Comparison of ENCODE assay signal across 30 cellular contexts in genomic region chr17:47879776-47880452, GRCh38. TPM values are rescaled to one million over a fixed set of nuclear protein-coding genes. Genes with fewer than 3 reads are reported as not detected.
"Had no signal": no experiment of that assay in that cellular context is flagged by ENCODE, and none has a peak within 500 bp of the region (broad histone marks: within the 10 kb centered on the region; RNA-seq: fewer than 3 reads in every experiment).

No MANE protein-coding gene starts in this region.

- ATAC-seq: activated CD8-positive, alpha-beta T cell treated with anti-CD3 and anti-CD28 coated beads, Interleukin-2, amount 10 ng/mL, durations not matched to agents 7 days and 5 days had no signal

- H3K27me3 Mint-ChIP-seq: activated naive CD8-positive, alpha-beta T cell had no signal

- H3K27ac Mint-ChIP-seq: activated CD4-positive, alpha-beta T cell treated with anti-CD3 and anti-CD28 coated beads, Interleukin-2, amount 10 ng/mL, durations not matched to agents 7 days and 5 days; activated CD8-positive, alpha-beta T cell treated with anti-CD3 and anti-CD28 coated beads, Interleukin-2, amount 10 ng/mL, durations not matched to agents 7 days and 5 days; activated naive CD4-positive, alpha-beta T cell treated with anti-CD3 and anti-CD28 coated beads, Interleukin-2, amount 10 ng/mL, durations not matched to agents 7 days and 5 days; activated naive CD8-positive, alpha-beta T cell; activated naive CD8-positive, alpha-beta T cell treated with anti-CD3 and anti-CD28 coated beads, Interleukin-2, amount 50 U/mL, for 24 hours; activated T-cell treated with anti-CD3 and anti-CD28 coated beads, Interleukin-2, amount 50 U/mL, for 24 hours; brain had no signal

- H3K4me3 ChIP-seq: SK-N-MC had no signal

- DNase-seq: activated CD4-positive, alpha-beta T cell treated with anti-CD3 and anti-CD28 coated beads, Interleukin-2, amount 10 ng/mL, durations not matched to agents 7 days and 5 days; activated CD4-positive, alpha-beta T cell treated with anti-CD3 and anti-CD28 coated beads, Interleukin-2, amount 50 U/mL, for 48 hours; activated CD4-positive, CD25-positive, alpha-beta regulatory T cell; activated CD8-positive, alpha-beta T cell treated with anti-CD3 and anti-CD28 coated beads, Interleukin-2, amount 10 ng/mL, durations not matched to agents 7 days and 5 days; activated effector memory CD4-positive, alpha-beta T cell treated with Interleukin-2 at 50 U/mL for 16 hours; activated naive CD4-positive, alpha-beta T cell treated with anti-CD3 and anti-CD28 coated beads, Interleukin-2, amount 10 ng/mL, durations not matched to agents 7 days and 5 days; activated naive CD8-positive, alpha-beta T cell treated with anti-CD3 and anti-CD28 coated beads, Interleukin-2, amount 50 U/mL, for 24 hours; activated T-cell treated with anti-CD3 and anti-CD28 coated beads, Interleukin-2, amount 50 U/mL, for 24 hours; anterior cingulate cortex; caudate nucleus; cerebellar nuclear complex; Karpas-422; KBM-7; NCI-H1105 treated with DMSO at 0.1 percent for 48 hours; NCI-H1436; NCI-H187 treated with DMSO at 0.1 percent for 48 hours; NCI-H2081; NCI-H2171 treated with DMSO at 0.1 percent for 48 hours; NCI-H2227 treated with DMSO at 0.1 percent for 48 hours; NCI-H446; NCI-H510A treated with DMSO at 0.1 percent for 48 hours; NCI-H526 treated with DMSO at 0.1 percent for 48 hours; Right ventricle myocardium superior; T1000; WERI-Rb-1 had no signal

- H3K9me3 Mint-ChIP-seq: activated CD4-positive, alpha-beta T cell treated with anti-CD3 and anti-CD28 coated beads, Interleukin-2, amount 10 ng/mL, durations not matched to agents 7 days and 5 days; activated naive CD4-positive, alpha-beta T cell treated with anti-CD3 and anti-CD28 coated beads, Interleukin-2, amount 10 ng/mL, durations not matched to agents 7 days and 5 days; activated naive CD8-positive, alpha-beta T cell treated with anti-CD3 and anti-CD28 coated beads, Interleukin-2, amount 50 U/mL, for 24 hours; activated T-cell treated with anti-CD3 and anti-CD28 coated beads, Interleukin-2, amount 50 U/mL, for 24 hours had no signal

- H3K4me3 Mint-ChIP-seq: activated CD4-positive, alpha-beta T cell treated with anti-CD3 and anti-CD28 coated beads, Interleukin-2, amount 10 ng/mL, durations not matched to agents 7 days and 5 days; activated CD8-positive, alpha-beta T cell treated with anti-CD3 and anti-CD28 coated beads, Interleukin-2, amount 10 ng/mL, durations not matched to agents 7 days and 5 days; activated naive CD4-positive, alpha-beta T cell treated with anti-CD3 and anti-CD28 coated beads, Interleukin-2, amount 10 ng/mL, durations not matched to agents 7 days and 5 days; activated naive CD8-positive, alpha-beta T cell; activated naive CD8-positive, alpha-beta T cell treated with anti-CD3 and anti-CD28 coated beads, Interleukin-2, amount 50 U/mL, for 24 hours; activated T-cell treated with anti-CD3 and anti-CD28 coated beads, Interleukin-2, amount 50 U/mL, for 24 hours had no signal

- H3K36me3 ChIP-seq: WERI-Rb-1 had no signal

- H3K27ac ChIP-seq: SK-N-MC, WERI-Rb-1 had no signal

- H3K36me3 Mint-ChIP-seq: activated naive CD4-positive, alpha-beta T cell treated with anti-CD3 and anti-CD28 coated beads, Interleukin-2, amount 10 ng/mL, durations not matched to agents 7 days and 5 days; activated naive CD8-positive, alpha-beta T cell; brain had no signal

RNA-seq across cellular contexts. Expression of gene SP6, which starts 29.0 kb away (rescaled TPM):
- total RNA-seq: activated CD4-positive, alpha-beta T cell treated with anti-CD3 and anti-CD28 coated beads, Interleukin-2, amount 10 ng/mL, durations not matched to agents 7 days and 5 days; T-helper 2 cell treated with Interferon-gamma antibody and Interleukin-4, amounts not matched to agents 100 ng/mL and 5 ng/mL, for 36 hours had no signal

RNA-seq across cellular contexts. Expression of gene LRRC46, which starts 48.4 kb away (rescaled TPM):
- total RNA-seq: bronchial epithelial cell had no signal
